ENCODE assay signal across 36 cellular contexts in genomic region chr11:75447415-75447814, GRCh38. TPM values are rescaled to one million over a fixed set of nuclear protein-coding genes. Genes with fewer than 3 reads are reported as not detected.
"Had no signal": no experiment of that assay in that cellular context is flagged by ENCODE, and none has a peak within 500 bp of the region (broad histone marks: within the 10 kb centered on the region; RNA-seq: fewer than 3 reads in every experiment).

No MANE protein-coding gene starts in this region.

- H3K27me3 ChIP-seq: ascending aorta had no signal

- H3K4me1 Mint-ChIP-seq: activated CD4-positive, alpha-beta T cell treated with anti-CD3 and anti-CD28 coated beads for 36 hours; activated CD4-positive, alpha-beta T cell treated with anti-CD3 and anti-CD28 coated beads, Interleukin-2, amount 10 ng/mL, durations not matched to agents 7 days and 5 days; activated CD8-positive, alpha-beta memory T cell treated with anti-CD3 and anti-CD28 coated beads, Interleukin-2, amount 10 ng/mL, durations not matched to agents 7 days and 5 days; activated naive CD4-positive, alpha-beta T cell treated with anti-CD3 and anti-CD28 coated beads, Interleukin-2, amount 10 ng/mL, durations not matched to agents 7 days and 5 days; activated naive CD4-positive, alpha-beta T cell treated with anti-CD3 and anti-CD28 coated beads, Interleukin-2, amount 50 U/mL, for 24 hours; activated naive CD8-positive, alpha-beta T cell treated with anti-CD3 and anti-CD28 coated beads, Interleukin-2, amount 10 ng/mL, durations not matched to agents 7 days and 5 days; activated naive CD8-positive, alpha-beta T cell treated with anti-CD3 and anti-CD28 coated beads, Interleukin-2, amount 50 U/mL, for 24 hours; brain; WTC11 had no signal

- H3K4me3 ChIP-seq: ascending aorta, cardiac muscle cell had no signal

- H3K4me1 ChIP-seq: ascending aorta had no signal

- H3K4me3 Mint-ChIP-seq: activated CD4-positive, alpha-beta memory T cell treated with anti-CD3 and anti-CD28 coated beads, Interleukin-2, amount 10 ng/mL, durations not matched to agents 7 days and 5 days; activated CD4-positive, alpha-beta T cell treated with anti-CD3 and anti-CD28 coated beads for 36 hours; activated CD4-positive, alpha-beta T cell treated with anti-CD3 and anti-CD28 coated beads, Interleukin-2, amount 10 ng/mL, durations not matched to agents 7 days and 5 days; activated CD8-positive, alpha-beta memory T cell treated with anti-CD3 and anti-CD28 coated beads, Interleukin-2, amount 10 ng/mL, durations not matched to agents 7 days and 5 days; activated CD8-positive, alpha-beta T cell treated with anti-CD3 and anti-CD28 coated beads, Interleukin-2, amount 10 ng/mL, durations not matched to agents 7 days and 5 days; activated naive CD4-positive, alpha-beta T cell treated with anti-CD3 and anti-CD28 coated beads, Interleukin-2, amount 10 ng/mL, durations not matched to agents 7 days and 5 days; activated naive CD4-positive, alpha-beta T cell treated with anti-CD3 and anti-CD28 coated beads, Interleukin-2, amount 50 U/mL, for 24 hours; activated naive CD8-positive, alpha-beta T cell; activated naive CD8-positive, alpha-beta T cell treated with anti-CD3 and anti-CD28 coated beads, Interleukin-2, amount 10 ng/mL, durations not matched to agents 7 days and 5 days; activated naive CD8-positive, alpha-beta T cell treated with anti-CD3 and anti-CD28 coated beads, Interleukin-2, amount 50 U/mL, for 24 hours; activated T-cell treated with anti-CD3 and anti-CD28 coated beads, Interleukin-2, amount 50 U/mL, for 24 hours; brain; central memory CD8-positive, alpha-beta T cell; T-helper 1 cell treated with Interleukin-12 subunit alpha and Interleukin-12 subunit beta and Interleukin-4 antibody, amounts not matched to agents 30 μg/mL and 1 μg/mL, for 36 hours; T-helper 2 cell treated with Interferon-gamma antibody and Interleukin-4, amounts not matched to agents 5 μg/mL and 100 μg/mL, for 36 hours; WTC11 had no signal

- DNase-seq: activated CD4-positive, alpha-beta memory T cell treated with anti-CD3 and anti-CD28 coated beads, Interleukin-2, amount 10 ng/mL, durations not matched to agents 7 days and 5 days; activated CD4-positive, alpha-beta T cell treated with anti-CD3 and anti-CD28 coated beads for 1 hour; activated CD4-positive, alpha-beta T cell treated with anti-CD3 and anti-CD28 coated beads for 36 hours; activated CD4-positive, alpha-beta T cell treated with anti-CD3 and anti-CD28 coated beads for 48 hours; activated CD4-positive, alpha-beta T cell treated with anti-CD3 and anti-CD28 coated beads, Interleukin-2, amount 10 ng/mL, durations not matched to agents 7 days and 5 days; activated CD4-positive, alpha-beta T cell treated with anti-CD3 and anti-CD28 coated beads, Interleukin-2, amount 50 U/mL, for 48 hours; activated CD4-positive, CD25-positive, alpha-beta regulatory T cell; activated CD8-positive, alpha-beta memory T cell treated with anti-CD3 and anti-CD28 coated beads for 24 hours; activated CD8-positive, alpha-beta memory T cell treated with anti-CD3 and anti-CD28 coated beads, Interleukin-2, amount 10 ng/mL, durations not matched to agents 7 days and 5 days; activated CD8-positive, alpha-beta memory T cell treated with anti-CD3 and anti-CD28 coated beads, Interleukin-2, amount 50 U/mL, for 48 hours; activated CD8-positive, alpha-beta T cell treated with anti-CD3 and anti-CD28 coated beads, Interleukin-2, amount 10 ng/mL, durations not matched to agents 7 days and 5 days; activated effector memory CD4-positive, alpha-beta T cell treated with Interleukin-2 at 50 U/mL for 16 hours; activated gamma-delta T cell; activated naive CD4-positive, alpha-beta T cell treated with anti-CD3 and anti-CD28 coated beads, Interleukin-2, amount 10 ng/mL, durations not matched to agents 7 days and 5 days; activated naive CD4-positive, alpha-beta T cell treated with Interleukin-2 at 50 U/mL for 16 hours; activated naive CD8-positive, alpha-beta T cell treated with anti-CD3 and anti-CD28 coated beads, Interleukin-2, amount 10 ng/mL, durations not matched to agents 7 days and 5 days; activated naive CD8-positive, alpha-beta T cell treated with anti-CD3 and anti-CD28 coated beads, Interleukin-2, amount 50 U/mL, for 24 hours; activated T-cell treated with anti-CD3 and anti-CD28 coated beads, Interleukin-2, amount 50 U/mL, for 24 hours; activated T-cell treated with anti-CD3 and anti-CD28 coated beads, Interleukin-2, amount 50 U/mL, for 48 hours; amygdala; anterior cingulate cortex; caudate nucleus; cerebellar nuclear complex; T-helper 2 cell; T-helper 9 cell had no signal

- H3K36me3 ChIP-seq: ascending aorta, cardiac muscle cell had no signal

- H3K9me3 Mint-ChIP-seq: activated CD4-positive, alpha-beta memory T cell treated with anti-CD3 and anti-CD28 coated beads, Interleukin-2, amount 10 ng/mL, durations not matched to agents 7 days and 5 days; activated CD4-positive, alpha-beta T cell treated with anti-CD3 and anti-CD28 coated beads, Interleukin-2, amount 10 ng/mL, durations not matched to agents 7 days and 5 days; activated naive CD4-positive, alpha-beta T cell treated with anti-CD3 and anti-CD28 coated beads, Interleukin-2, amount 10 ng/mL, durations not matched to agents 7 days and 5 days; activated naive CD4-positive, alpha-beta T cell treated with anti-CD3 and anti-CD28 coated beads, Interleukin-2, amount 50 U/mL, for 24 hours; activated naive CD8-positive, alpha-beta T cell treated with anti-CD3 and anti-CD28 coated beads, Interleukin-2, amount 10 ng/mL, durations not matched to agents 7 days and 5 days; activated naive CD8-positive, alpha-beta T cell treated with anti-CD3 and anti-CD28 coated beads, Interleukin-2, amount 50 U/mL, for 24 hours; activated T-cell treated with anti-CD3 and anti-CD28 coated beads, Interleukin-2, amount 50 U/mL, for 24 hours; activated T-helper 2 cell treated with anti-CD3 and anti-CD28 coated beads, Interferon-gamma antibody, Interleukin-2, Interleukin-4, amounts not matched to agents 10 μg/mL and 5 μg/mL and 100 μg/mL, durations not matched to agents 14 hours and 24 hours and 36 hours; central memory CD8-positive, alpha-beta T cell; T-helper 1 cell treated with Interleukin-12 subunit alpha and Interleukin-12 subunit beta and Interleukin-4 antibody, amounts not matched to agents 30 μg/mL and 1 μg/mL, for 36 hours; T-helper 2 cell treated with Interferon-gamma antibody and Interleukin-4, amounts not matched to agents 5 μg/mL and 100 μg/mL, for 36 hours; WTC11 had no signal

- H3K9me3 ChIP-seq: ascending aorta had no signal

- H3K27ac ChIP-seq: ascending aorta, cardiac muscle cell, VCaP had no signal

- H3K27ac Mint-ChIP-seq: activated CD4-positive, alpha-beta memory T cell treated with anti-CD3 and anti-CD28 coated beads, Interleukin-2, amount 10 ng/mL, durations not matched to agents 7 days and 5 days; activated CD4-positive, alpha-beta T cell treated with anti-CD3 and anti-CD28 coated beads for 36 hours; activated CD4-positive, alpha-beta T cell treated with anti-CD3 and anti-CD28 coated beads, Interleukin-2, amount 10 ng/mL, durations not matched to agents 7 days and 5 days; activated CD8-positive, alpha-beta memory T cell treated with anti-CD3 and anti-CD28 coated beads, Interleukin-2, amount 10 ng/mL, durations not matched to agents 7 days and 5 days; activated CD8-positive, alpha-beta T cell treated with anti-CD3 and anti-CD28 coated beads, Interleukin-2, amount 10 ng/mL, durations not matched to agents 7 days and 5 days; activated naive CD4-positive, alpha-beta T cell treated with anti-CD3 and anti-CD28 coated beads, Interleukin-2, amount 10 ng/mL, durations not matched to agents 7 days and 5 days; activated naive CD4-positive, alpha-beta T cell treated with anti-CD3 and anti-CD28 coated beads, Interleukin-2, amount 50 U/mL, for 24 hours; activated naive CD8-positive, alpha-beta T cell; activated naive CD8-positive, alpha-beta T cell treated with anti-CD3 and anti-CD28 coated beads, Interleukin-2, amount 10 ng/mL, durations not matched to agents 7 days and 5 days; activated naive CD8-positive, alpha-beta T cell treated with anti-CD3 and anti-CD28 coated beads, Interleukin-2, amount 50 U/mL, for 24 hours; activated T-cell treated with anti-CD3 and anti-CD28 coated beads, Interleukin-2, amount 50 U/mL, for 24 hours; activated T-helper 2 cell treated with anti-CD3 and anti-CD28 coated beads, Interferon-gamma antibody, Interleukin-2, Interleukin-4, amounts not matched to agents 10 μg/mL and 5 μg/mL and 100 μg/mL, durations not matched to agents 14 hours and 24 hours and 36 hours; brain; T-helper 1 cell treated with Interleukin-12 subunit alpha and Interleukin-12 subunit beta and Interleukin-4 antibody, amounts not matched to agents 30 μg/mL and 1 μg/mL, for 36 hours; T-helper 2 cell treated with Interferon-gamma antibody and Interleukin-4, amounts not matched to agents 5 μg/mL and 100 μg/mL, for 36 hours; WTC11 had no signal

- H3K36me3 Mint-ChIP-seq: activated CD8-positive, alpha-beta memory T cell treated with anti-CD3 and anti-CD28 coated beads, Interleukin-2, amount 10 ng/mL, durations not matched to agents 7 days and 5 days; activated naive CD4-positive, alpha-beta T cell treated with anti-CD3 and anti-CD28 coated beads, Interleukin-2, amount 10 ng/mL, durations not matched to agents 7 days and 5 days; activated naive CD8-positive, alpha-beta T cell; activated naive CD8-positive, alpha-beta T cell treated with anti-CD3 and anti-CD28 coated beads, Interleukin-2, amount 10 ng/mL, durations not matched to agents 7 days and 5 days; brain; WTC11 had no signal

- H3K27me3 Mint-ChIP-seq: activated CD4-positive, alpha-beta memory T cell treated with anti-CD3 and anti-CD28 coated beads, Interleukin-2, amount 10 ng/mL, durations not matched to agents 7 days and 5 days; activated CD4-positive, alpha-beta T cell treated with anti-CD3 and anti-CD28 coated beads for 36 hours; activated CD4-positive, alpha-beta T cell treated with anti-CD3 and anti-CD28 coated beads, Interleukin-2, amount 10 ng/mL, durations not matched to agents 7 days and 5 days; activated naive CD4-positive, alpha-beta T cell treated with anti-CD3 and anti-CD28 coated beads, Interleukin-2, amount 50 U/mL, for 24 hours; activated naive CD8-positive, alpha-beta T cell; activated naive CD8-positive, alpha-beta T cell treated with anti-CD3 and anti-CD28 coated beads, Interleukin-2, amount 10 ng/mL, durations not matched to agents 7 days and 5 days; activated naive CD8-positive, alpha-beta T cell treated with anti-CD3 and anti-CD28 coated beads, Interleukin-2, amount 50 U/mL, for 24 hours; activated T-cell treated with anti-CD3 and anti-CD28 coated beads, Interleukin-2, amount 50 U/mL, for 24 hours; central memory CD8-positive, alpha-beta T cell had no signal

RNA-seq across cellular contexts. Expression of gene KLHL35, which starts 14.4 kb away (rescaled TPM):
- total RNA-seq: ascending aorta had no signal
